ENCODE assay signal across 19 cellular contexts in genomic region chr13:40252241-40252640, GRCh38.
"Had no signal": no experiment of that assay in that cellular context is flagged by ENCODE, and none has a peak within 500 bp of the region (broad histone marks: within the 10 kb centered on the region; RNA-seq: fewer than 3 reads in every experiment).

No MANE protein-coding gene starts in this region.

- H3K36me3 ChIP-seq: heart right ventricle, neutrophil, thyroid gland had no signal

- H3K9me3 ChIP-seq: neutrophil, thyroid gland had no signal

- ATAC-seq: natural killer cell had no signal

- H3K27ac Mint-ChIP-seq: endodermal cell, immature natural killer cell had no signal

- H3K4me3 Mint-ChIP-seq: activated naive CD8-positive, alpha-beta T cell treated with anti-CD3 and anti-CD28 coated beads for 36 hours; endodermal cell; immature natural killer cell; natural killer cell had no signal

- H3K4me3 ChIP-seq: dorsolateral prefrontal cortex, heart right ventricle, SK-N-MC, thyroid gland had no signal

- H3K27ac ChIP-seq: neutrophil, SK-N-MC had no signal

- H3K27me3 ChIP-seq: dorsolateral prefrontal cortex, heart right ventricle, neutrophil, thyroid gland had no signal

- H3K27me3 Mint-ChIP-seq: activated naive CD8-positive, alpha-beta T cell treated with anti-CD3 and anti-CD28 coated beads for 36 hours; stimulated activated naive B cell treated with anti-CD40 and anti-IgM and Interleukin-4, amounts not matched to agents 10 μg/mL and 1 μg/mL and 100 μg/mL, for 72 hours had no signal

- H3K9me3 Mint-ChIP-seq: immature natural killer cell, natural killer cell had no signal

- H3K36me3 Mint-ChIP-seq: immature natural killer cell, natural killer cell had no signal

- DNase-seq: activated CD4-positive, CD25-positive, alpha-beta regulatory T cell; activated CD8-positive, alpha-beta memory T cell treated with anti-CD3 and anti-CD28 coated beads for 24 hours; activated CD8-positive, alpha-beta memory T cell treated with anti-CD3 and anti-CD28 coated beads, Interleukin-2, amount 50 U/mL, for 48 hours; activated gamma-delta T cell treated with Interleukin-2 at 50 U/mL for 16 hours; activated naive CD8-positive, alpha-beta T cell treated with anti-CD3 and anti-CD28 coated beads for 36 hours; amygdala; caudate nucleus; dorsolateral prefrontal cortex; endodermal cell; heart right ventricle; immature natural killer cell; natural killer cell; posterior cingulate gyrus; retina; stimulated activated naive B cell treated with anti-CD40 and anti-IgM and Interleukin-4, amounts not matched to agents 10 μg/mL and 1 μg/mL and 100 μg/mL, for 72 hours; T-helper 9 cell; thyroid gland had no signal
